ENCODE assay signal across 10 cellular contexts in the genomic region with DNA sequence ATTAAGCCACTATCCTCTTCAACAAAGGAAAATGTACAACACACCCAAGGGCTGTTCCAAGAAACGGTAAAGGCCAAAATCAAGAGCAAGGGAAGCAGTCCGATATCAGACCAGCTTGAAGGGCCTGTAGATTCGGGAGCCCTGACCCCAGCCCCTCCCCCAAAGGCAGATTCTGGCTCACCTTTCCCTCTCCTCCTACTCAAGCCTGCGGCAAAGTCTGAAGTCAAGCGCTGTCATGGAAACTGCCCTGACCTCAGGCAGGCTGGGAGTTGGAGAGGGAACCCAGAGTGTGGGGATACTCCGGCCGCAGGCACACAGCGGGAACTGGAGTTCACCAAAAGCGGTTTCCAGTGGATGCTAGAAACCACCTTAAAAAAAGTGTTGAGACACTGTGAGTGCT. TPM values are rescaled to one million over a fixed set of nuclear protein-coding genes. Genes with fewer than 3 reads are reported as not detected.
DNase-seq lines count a peak whose midpoint lies in the region; ATAC-seq and TF ChIP-seq lines count a peak whose summit lies in the region.
"Had no signal": no experiment of that assay in that cellular context is flagged by ENCODE, and none has a peak within 500 bp of the region (broad histone marks: within the 10 kb centered on the region; RNA-seq: fewer than 3 reads in every experiment).

No MANE protein-coding gene starts in this region.

- 86 to 93% (median 91%) methylated on average over 9 of the region's 9 CpGs for WGBS in psoas muscle, 3 donors
- 93% methylated on average over 9 of the region's 9 CpGs for WGBS in heart right ventricle, 2 donors

- peaks cover 78% of the 10 kb centered on the region for H3K79me2 ChIP-seq in OCI-LY3 (ENCODE audit: low read length)

- TF ChIP-seq CTCF in OCI-LY3 (IDR thresholded peaks at IDR 0.05; ENCODE audit: low read depth, low read length) (no peak), psoas muscle (IDR thresholded peaks at IDR 0.05) (no peak), heart right ventricle (IDR thresholded peaks at IDR 0.05) (no peak)

- H3K4me2 ChIP-seq in OCI-LY3 (ENCODE audit: low read length): peak overlapping the region; percentile 94

- peak overlapping the region; percentile 86 for H3K4me3 Mint-ChIP-seq in activated CD8-positive, alpha-beta memory T cell treated with anti-CD3 and anti-CD28 coated beads, Interleukin-2, amount 10 ng/mL, durations not matched to agents 7 days and 5 days
- H3K4me3 Mint-ChIP-seq in effector memory CD8-positive, alpha-beta T cell: peak overlapping the region; percentile 91 to 93

- H3K4me3 ChIP-seq in OCI-LY3 (ENCODE audit: low read length): 0 out of 2 replicates have a peak overlapping the region, but pooled peaks have one; percentile 99
- peak overlapping the region; percentile 94 for H3K4me3 ChIP-seq in psoas muscle
- peak overlapping the region in 2 of 10 donors; percentile 97 to 98 for H3K4me3 ChIP-seq in heart right ventricle

- H3K27ac ChIP-seq in OCI-LY3 (ENCODE audit: low read length) (no peak overlapping the region), psoas muscle (peak overlapping the region; percentile 89), heart right ventricle (no peak overlapping the region)

- peaks cover 38% of the 10 kb centered on the region for H3K4me1 Mint-ChIP-seq in activated CD8-positive, alpha-beta memory T cell treated with anti-CD3 and anti-CD28 coated beads, Interleukin-2, amount 10 ng/mL, durations not matched to agents 7 days and 5 days
- H3K4me1 Mint-ChIP-seq in effector memory CD8-positive, alpha-beta T cell (ENCODE audit: low read depth in 2 of 2): peaks cover 4 to 17% of the 10 kb centered on the region in 2 donors

- peaks cover 47% of the 10 kb centered on the region for H3K36me3 Mint-ChIP-seq in activated CD8-positive, alpha-beta memory T cell treated with anti-CD3 and anti-CD28 coated beads, Interleukin-2, amount 10 ng/mL, durations not matched to agents 7 days and 5 days
- H3K36me3 Mint-ChIP-seq in effector memory CD8-positive, alpha-beta T cell (ENCODE audit: insufficient read depth): peaks cover 75% of the 10 kb centered on the region

- ATAC-seq in activated CD8-positive, alpha-beta memory T cell treated with anti-CD3 and anti-CD28 coated beads, Interleukin-2, amount 10 ng/mL, durations not matched to agents 7 days and 5 days: no peak
- no peak for ATAC-seq in effector memory CD8-positive, alpha-beta T cell (replicated peaks)
- ATAC-seq in psoas muscle: no peak
- no peak for ATAC-seq in heart right ventricle

- H4K20me1 ChIP-seq in OCI-LY3 (ENCODE audit: insufficient read depth, low read length): 0 out of 2 replicates have a peak, but pooled peaks cover 3% of the 10 kb centered on the region

- CTCF ChIA-PET in activated CD8-positive, alpha-beta memory T cell treated with anti-CD3 and anti-CD28 coated beads, Interleukin-2, amount 10 ng/mL, durations not matched to agents 7 days and 5 days (lab: Charles Lee): interaction anchor here (0.8 to 1.2 kb wide), 3 partner anchors 11 to 20 kb away, joined by 3 read pairs; no protein-coding TSS in a partner anchor

- intact Hi-C loops in psoas muscle (cut with DNase I) (no loop called here), heart right ventricle (cut with DNase I) (loop anchor here in 1 of 10 donors (5.0 kb wide), 1 partner anchor 1837 kb away; no protein-coding TSS in a partner anchor)

- no peaks in the 10 kb centered on the region for H3K27me3 Mint-ChIP-seq in activated CD8-positive, alpha-beta memory T cell treated with anti-CD3 and anti-CD28 coated beads, Interleukin-2, amount 10 ng/mL, durations not matched to agents 7 days and 5 days
- H3K27me3 Mint-ChIP-seq in effector memory CD8-positive, alpha-beta T cell: no peaks in the 10 kb centered on the region

- H3K9me3 ChIP-seq in OCI-LY3 (ENCODE audit: insufficient read depth, low read length): no peaks in the 10 kb centered on the region
- no peaks in the 10 kb centered on the region for H3K9me3 ChIP-seq in psoas muscle
- no peaks in the 10 kb centered on the region for H3K9me3 ChIP-seq in heart right ventricle

- no peaks in the 10 kb centered on the region for H3K27me3 ChIP-seq in OCI-LY3 (ENCODE audit: low read depth, low read length)
- no peaks in the 10 kb centered on the region for H3K27me3 ChIP-seq in psoas muscle (ENCODE audit: insufficient read depth in 3 of 3, low read length in 2 of 3)
- H3K27me3 ChIP-seq in heart right ventricle: no peaks in the 10 kb centered on the region

- peaks cover 57% of the 10 kb centered on the region for H3K36me3 ChIP-seq in OCI-LY3 (replicated peaks; ENCODE audit: low read depth, low read length)
- H3K36me3 ChIP-seq in psoas muscle (ENCODE audit: insufficient read depth in 1 of 2, low read depth in 1 of 2): peaks cover 0 to 57% of the 10 kb centered on the region in 2 donors
- peaks cover 0 to 70% (median 34%) of the 10 kb centered on the region in 9 donors for H3K36me3 ChIP-seq in heart right ventricle

- H3K27ac Mint-ChIP-seq in activated CD8-positive, alpha-beta memory T cell treated with anti-CD3 and anti-CD28 coated beads, Interleukin-2, amount 10 ng/mL, durations not matched to agents 7 days and 5 days: peak overlapping the region; percentile 63
- H3K27ac Mint-ChIP-seq in effector memory CD8-positive, alpha-beta T cell: peak overlapping the region; percentile 97

- no peak overlapping the region for H2AFZ ChIP-seq in OCI-LY3 (ENCODE audit: low read depth, low read length)

- H3K4me1 ChIP-seq in OCI-LY3 (ENCODE audit: low read length): peaks cover 11% of the 10 kb centered on the region
- peaks cover 49% of the 10 kb centered on the region for H3K4me1 ChIP-seq in psoas muscle
- H3K4me1 ChIP-seq in heart right ventricle: peaks cover 11 to 48% (median 27%) of the 10 kb centered on the region in 9 donors

- no peak for DNase-seq in activated CD8-positive, alpha-beta memory T cell treated with anti-CD3 and anti-CD28 coated beads, Interleukin-2, amount 10 ng/mL, durations not matched to agents 7 days and 5 days
- DNase-seq in activated CD8-positive, alpha-beta memory T cell treated with anti-CD3 and anti-CD28 coated beads, Interleukin-2, amount 50 U/mL, for 48 hours: no peak
- no peak for DNase-seq in effector memory CD8-positive, alpha-beta T cell
- no peak for DNase-seq in psoas muscle
- DNase-seq in stimulated activated CD4-positive, alpha-beta T cell treated with anti-CD3 and anti-CD28 coated beads, Interleukin-2, amount 100 ng/mL, for 24 hours: no peak
- DNase-seq in effector CD8-positive, alpha-beta T cell (lab: John Stamatoyannopoulos, UW): no peak
- DNase-seq in heart right ventricle: no peak
- DNase-seq: effector CD4-positive, alpha-beta T cell; NCI-H1694 treated with DMSO at 0.1 percent for 48 hours had no signal

- no peak overlapping the region for H3K9ac ChIP-seq in OCI-LY3 (ENCODE audit: low read length)

- H3K9me3 Mint-ChIP-seq in activated CD8-positive, alpha-beta memory T cell treated with anti-CD3 and anti-CD28 coated beads, Interleukin-2, amount 10 ng/mL, durations not matched to agents 7 days and 5 days (ENCODE audit: low read depth): no peaks in the 10 kb centered on the region
- no peaks in the 10 kb centered on the region for H3K9me3 Mint-ChIP-seq in effector memory CD8-positive, alpha-beta T cell

RNA-seq across cellular contexts. Expression of a gene that starts 1.8 kb away (rescaled TPM):
- 100 to 1,000 TPM; 215 to 236 TPM for total RNA-seq in activated CD8-positive, alpha-beta memory T cell treated with anti-CD3 and anti-CD28 coated beads, Interleukin-2, amount 10 ng/mL, durations not matched to agents 7 days and 5 days
- 10 to 100 TPM; 23.0 to 58.4 (median 47.1) TPM for total RNA-seq in psoas muscle
- 10 to 100 TPM; 37.5 to 79.8 (median 43.8) TPM for polyA plus RNA-seq in psoas muscle
- total RNA-seq in heart right ventricle: 10 to 100 TPM; 28.1 to 47.2 (median 32.2) TPM
- polyA plus RNA-seq in heart right ventricle: 10 to 100 TPM in 1 of 2 donors, 1 to 10 TPM in 1; 3.6 to 45.4 TPM

RNA-seq across cellular contexts. Expression of a gene that starts 1.9 kb away (rescaled TPM):
- 100 to 1,000 TPM; 138 to 155 TPM for total RNA-seq in activated CD8-positive, alpha-beta memory T cell treated with anti-CD3 and anti-CD28 coated beads, Interleukin-2, amount 10 ng/mL, durations not matched to agents 7 days and 5 days
- total RNA-seq in psoas muscle: 100 to 1,000 TPM; 118 to 208 (median 135) TPM
- polyA plus RNA-seq in psoas muscle: 100 to 1,000 TPM; 273 to 369 (median 323) TPM
- 100 to 1,000 TPM; 124 to 189 (median 142) TPM for total RNA-seq in heart right ventricle
- 100 to 1,000 TPM; 205 to 405 TPM for polyA plus RNA-seq in heart right ventricle

RNA-seq across cellular contexts. Expression of a gene that starts 12.4 kb away (rescaled TPM):
- under 1 TPM in 1 of 2 experiments, not detected in 1; 0.23 TPM for total RNA-seq in activated CD8-positive, alpha-beta memory T cell treated with anti-CD3 and anti-CD28 coated beads, Interleukin-2, amount 10 ng/mL, durations not matched to agents 7 days and 5 days
- total RNA-seq in psoas muscle (under 1 TPM; 0.42 to 0.78 (median 0.55) TPM), heart right ventricle (under 1 TPM; 0.13 to 0.83 (median 0.32) TPM)
- polyA plus RNA-seq in psoas muscle (1 to 10 TPM in 1 of 3 donors, under 1 TPM in 2; 0.73 to 2.9 (median 0.76) TPM), heart right ventricle (under 1 TPM; 0.49 to 0.73 TPM)

RNA-seq across cellular contexts. Expression of a gene that starts 18.5 kb away (rescaled TPM):
- total RNA-seq in activated CD8-positive, alpha-beta memory T cell treated with anti-CD3 and anti-CD28 coated beads, Interleukin-2, amount 10 ng/mL, durations not matched to agents 7 days and 5 days: 100 to 1,000 TPM; 693 to 725 TPM
- total RNA-seq in psoas muscle: 100 to 1,000 TPM in 3 of 4 donors, 10 to 100 TPM in 1; 88.3 to 192 (median 160) TPM
- 100 to 1,000 TPM in 2 of 3 donors, 10 to 100 TPM in 1; 79.1 to 268 (median 100) TPM for polyA plus RNA-seq in psoas muscle
- 100 to 1,000 TPM in 7 of 10 donors, 10 to 100 TPM in 3; 89.9 to 263 (median 110) TPM for total RNA-seq in heart right ventricle
- 100 to 1,000 TPM in 1 of 2 donors, 10 to 100 TPM in 1; 97.2 to 251 TPM for polyA plus RNA-seq in heart right ventricle

RNA-seq across cellular contexts. Expression of a gene that starts 21.6 kb away (rescaled TPM):
- 10 to 100 TPM; 48.5 TPM for total RNA-seq in activated CD8-positive, alpha-beta memory T cell treated with anti-CD3 and anti-CD28 coated beads, Interleukin-2, amount 10 ng/mL, durations not matched to agents 7 days and 5 days
- total RNA-seq in psoas muscle (10 to 100 TPM; 10.2 to 26.9 (median 19.2) TPM), heart right ventricle (10 to 100 TPM; 29.5 to 54.7 (median 43.2) TPM)
- polyA plus RNA-seq in psoas muscle (10 to 100 TPM; 13.2 to 14.1 (median 13.3) TPM), heart right ventricle (10 to 100 TPM; 54.4 to 64.1 TPM)
